Comparison of ENCODE assay signal across 2 cellular contexts in the genomic region with DNA sequence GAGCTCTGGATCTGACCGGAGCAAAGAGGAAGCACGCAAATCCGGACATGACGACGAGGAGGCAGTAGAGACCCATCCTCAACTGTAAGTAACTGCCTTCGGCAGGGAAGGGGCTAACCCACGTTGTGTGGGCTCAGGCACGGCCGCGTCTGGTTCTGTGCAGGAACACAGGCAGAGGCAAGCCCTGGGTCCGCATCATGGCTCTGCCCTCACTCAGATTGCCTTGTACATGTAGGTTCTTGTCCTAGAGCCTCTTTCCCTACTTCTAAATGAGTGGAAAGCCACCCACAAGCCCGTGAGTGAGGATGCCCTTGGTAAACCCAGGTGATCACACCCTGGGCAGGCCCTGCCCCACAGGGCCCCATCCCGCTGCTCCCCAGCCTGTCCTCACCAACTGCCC.
TF ChIP-seq lines count a peak whose summit lies in the region.

No MANE protein-coding gene starts in this region.

TF ChIP-seq in IMR-90, 13 proteins besides CTCF, POLR2A, EP300 and RAD21:
- TF ChIP-seq BHLHE40 (IDR thresholded peaks at IDR 0.05; ENCODE audit: low read depth, low read length) (no peak), MAZ (IDR thresholded peaks at IDR 0.05; ENCODE audit: borderline replicate concordance, low read depth, low read length) (no peak), NFE2L2 (IDR thresholded peaks at IDR 0.05; ENCODE audit: low read depth, low read length) (no peak), RFX5 (IDR thresholded peaks at IDR 0.05; ENCODE audit: low read depth, low read length) (no peak), FOS (IDR thresholded peaks at IDR 0.05; ENCODE audit: low read depth, low read length) (no peak), MAFK (IDR thresholded peaks at IDR 0.05; ENCODE audit: low read depth, low read length) (no peak), RCOR1 (IDR thresholded peaks at IDR 0.05; ENCODE audit: insufficient replicate concordance, low read length) (no peak), SMC3 (IDR thresholded peaks at IDR 0.05; ENCODE audit: low read depth, low read length) (no peak), MXI1 (IDR thresholded peaks at IDR 0.05; ENCODE audit: borderline replicate concordance, low read depth, low read length) (no peak), CHD1 (IDR thresholded peaks at IDR 0.05; ENCODE audit: low read depth, low read length) (no peak), CEBPB (IDR thresholded peaks at IDR 0.05; ENCODE audit: low read depth, low read length) (no peak)
- TF ChIP-seq, protein P1, sequence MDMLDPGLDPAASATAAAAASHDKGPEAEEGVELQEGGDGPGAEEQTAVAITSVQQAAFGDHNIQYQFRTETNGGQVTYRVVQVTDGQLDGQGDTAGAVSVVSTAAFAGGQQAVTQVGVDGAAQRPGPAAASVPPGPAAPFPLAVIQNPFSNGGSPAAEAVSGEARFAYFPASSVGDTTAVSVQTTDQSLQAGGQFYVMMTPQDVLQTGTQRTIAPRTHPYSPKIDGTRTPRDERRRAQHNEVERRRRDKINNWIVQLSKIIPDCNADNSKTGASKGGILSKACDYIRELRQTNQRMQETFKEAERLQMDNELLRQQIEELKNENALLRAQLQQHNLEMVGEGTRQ (IDR thresholded peaks at IDR 0.05; ENCODE audit: low read depth, low read length): no peak
- TF ChIP-seq, protein P2, sequence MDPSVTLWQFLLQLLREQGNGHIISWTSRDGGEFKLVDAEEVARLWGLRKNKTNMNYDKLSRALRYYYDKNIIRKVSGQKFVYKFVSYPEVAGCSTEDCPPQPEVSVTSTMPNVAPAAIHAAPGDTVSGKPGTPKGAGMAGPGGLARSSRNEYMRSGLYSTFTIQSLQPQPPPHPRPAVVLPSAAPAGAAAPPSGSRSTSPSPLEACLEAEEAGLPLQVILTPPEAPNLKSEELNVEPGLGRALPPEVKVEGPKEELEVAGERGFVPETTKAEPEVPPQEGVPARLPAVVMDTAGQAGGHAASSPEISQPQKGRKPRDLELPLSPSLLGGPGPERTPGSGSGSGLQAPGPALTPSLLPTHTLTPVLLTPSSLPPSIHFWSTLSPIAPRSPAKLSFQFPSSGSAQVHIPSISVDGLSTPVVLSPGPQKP (IDR thresholded peaks at IDR 0.05; ENCODE audit: borderline replicate concordance, low read depth, low read length): no peak

TF ChIP-seq in K562, 482 proteins besides CTCF, POLR2A, EP300 and RAD21:
- TF ChIP-seq HSF4 (CRISPR knock-in tag; IDR thresholded peaks at IDR 0.05; ENCODE audit: borderline replicate concordance) (no peak), POLR2G (IDR thresholded peaks at IDR 0.05; ENCODE audit: low read depth, low read length) (0 out of 2 replicates have a peak, but pooled peaks have one; percentile 41), ZEB2 (IDR thresholded peaks at IDR 0.05) (no peak), NR1H2 (CRISPR knock-in tag; IDR thresholded peaks at IDR 0.05) (no peak), ASH1L (IDR thresholded peaks at IDR 0.05; ENCODE audit: borderline replicate concordance, low read depth, partially characterized antibody) (no peak), ZNF785 (CRISPR knock-in tag; IDR thresholded peaks at IDR 0.05) (no peak), RB1 (IDR thresholded peaks at IDR 0.05; ENCODE audit: low read depth) (no peak), NFIX (CRISPR knock-in tag; IDR thresholded peaks at IDR 0.05; ENCODE audit: low read depth) (no peak), ZNF589 (CRISPR knock-in tag; IDR thresholded peaks at IDR 0.05; ENCODE audit: low read depth) (no peak), NFE2 (IDR thresholded peaks at IDR 0.05; ENCODE audit: low read depth) (no peak), MCM7 (IDR thresholded peaks at IDR 0.05) (no peak), RBFOX2 (IDR thresholded peaks at IDR 0.05; ENCODE audit: low read depth, low read length) (0 out of 2 replicates have a peak, but pooled peaks have one; percentile 26), PHF20 (IDR thresholded peaks at IDR 0.05; ENCODE audit: partially characterized antibody) (no peak)
- TF ChIP-seq, protein P3, sequence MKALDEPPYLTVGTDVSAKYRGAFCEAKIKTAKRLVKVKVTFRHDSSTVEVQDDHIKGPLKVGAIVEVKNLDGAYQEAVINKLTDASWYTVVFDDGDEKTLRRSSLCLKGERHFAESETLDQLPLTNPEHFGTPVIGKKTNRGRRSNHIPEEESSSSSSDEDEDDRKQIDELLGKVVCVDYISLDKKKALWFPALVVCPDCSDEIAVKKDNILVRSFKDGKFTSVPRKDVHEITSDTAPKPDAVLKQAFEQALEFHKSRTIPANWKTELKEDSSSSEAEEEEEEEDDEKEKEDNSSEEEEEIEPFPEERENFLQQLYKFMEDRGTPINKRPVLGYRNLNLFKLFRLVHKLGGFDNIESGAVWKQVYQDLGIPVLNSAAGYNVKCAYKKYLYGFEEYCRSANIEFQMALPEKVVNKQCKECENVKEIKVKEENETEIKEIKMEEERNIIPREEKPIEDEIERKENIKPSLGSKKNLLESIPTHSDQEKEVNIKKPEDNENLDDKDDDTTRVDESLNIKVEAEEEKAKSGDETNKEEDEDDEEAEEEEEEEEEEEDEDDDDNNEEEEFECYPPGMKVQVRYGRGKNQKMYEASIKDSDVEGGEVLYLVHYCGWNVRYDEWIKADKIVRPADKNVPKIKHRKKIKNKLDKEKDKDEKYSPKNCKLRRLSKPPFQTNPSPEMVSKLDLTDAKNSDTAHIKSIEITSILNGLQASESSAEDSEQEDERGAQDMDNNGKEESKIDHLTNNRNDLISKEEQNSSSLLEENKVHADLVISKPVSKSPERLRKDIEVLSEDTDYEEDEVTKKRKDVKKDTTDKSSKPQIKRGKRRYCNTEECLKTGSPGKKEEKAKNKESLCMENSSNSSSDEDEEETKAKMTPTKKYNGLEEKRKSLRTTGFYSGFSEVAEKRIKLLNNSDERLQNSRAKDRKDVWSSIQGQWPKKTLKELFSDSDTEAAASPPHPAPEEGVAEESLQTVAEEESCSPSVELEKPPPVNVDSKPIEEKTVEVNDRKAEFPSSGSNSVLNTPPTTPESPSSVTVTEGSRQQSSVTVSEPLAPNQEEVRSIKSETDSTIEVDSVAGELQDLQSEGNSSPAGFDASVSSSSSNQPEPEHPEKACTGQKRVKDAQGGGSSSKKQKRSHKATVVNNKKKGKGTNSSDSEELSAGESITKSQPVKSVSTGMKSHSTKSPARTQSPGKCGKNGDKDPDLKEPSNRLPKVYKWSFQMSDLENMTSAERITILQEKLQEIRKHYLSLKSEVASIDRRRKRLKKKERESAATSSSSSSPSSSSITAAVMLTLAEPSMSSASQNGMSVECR (CRISPR knock-in tag; IDR thresholded peaks at IDR 0.05): no peak
- TF ChIP-seq, protein P4, sequence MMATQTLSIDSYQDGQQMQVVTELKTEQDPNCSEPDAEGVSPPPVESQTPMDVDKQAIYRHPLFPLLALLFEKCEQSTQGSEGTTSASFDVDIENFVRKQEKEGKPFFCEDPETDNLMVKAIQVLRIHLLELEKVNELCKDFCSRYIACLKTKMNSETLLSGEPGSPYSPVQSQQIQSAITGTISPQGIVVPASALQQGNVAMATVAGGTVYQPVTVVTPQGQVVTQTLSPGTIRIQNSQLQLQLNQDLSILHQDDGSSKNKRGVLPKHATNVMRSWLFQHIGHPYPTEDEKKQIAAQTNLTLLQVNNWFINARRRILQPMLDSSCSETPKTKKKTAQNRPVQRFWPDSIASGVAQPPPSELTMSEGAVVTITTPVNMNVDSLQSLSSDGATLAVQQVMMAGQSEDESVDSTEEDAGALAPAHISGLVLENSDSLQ (IDR thresholded peaks at IDR 0.05): no peak
- TF ChIP-seq, protein P5, sequence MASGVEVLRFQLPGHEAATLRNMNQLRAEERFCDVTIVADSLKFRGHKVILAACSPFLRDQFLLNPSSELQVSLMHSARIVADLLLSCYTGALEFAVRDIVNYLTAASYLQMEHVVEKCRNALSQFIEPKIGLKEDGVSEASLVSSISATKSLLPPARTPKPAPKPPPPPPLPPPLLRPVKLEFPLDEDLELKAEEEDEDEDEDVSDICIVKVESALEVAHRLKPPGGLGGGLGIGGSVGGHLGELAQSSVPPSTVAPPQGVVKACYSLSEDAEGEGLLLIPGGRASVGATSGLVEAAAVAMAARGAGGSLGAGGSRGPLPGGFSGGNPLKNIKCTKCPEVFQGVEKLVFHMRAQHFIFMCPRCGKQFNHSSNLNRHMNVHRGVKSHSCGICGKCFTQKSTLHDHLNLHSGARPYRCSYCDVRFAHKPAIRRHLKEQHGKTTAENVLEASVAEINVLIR (CRISPR knock-in tag; IDR thresholded peaks at IDR 0.05): no peak
